Comparison of ENCODE assay signal across 19 cellular contexts in the genomic region with DNA sequence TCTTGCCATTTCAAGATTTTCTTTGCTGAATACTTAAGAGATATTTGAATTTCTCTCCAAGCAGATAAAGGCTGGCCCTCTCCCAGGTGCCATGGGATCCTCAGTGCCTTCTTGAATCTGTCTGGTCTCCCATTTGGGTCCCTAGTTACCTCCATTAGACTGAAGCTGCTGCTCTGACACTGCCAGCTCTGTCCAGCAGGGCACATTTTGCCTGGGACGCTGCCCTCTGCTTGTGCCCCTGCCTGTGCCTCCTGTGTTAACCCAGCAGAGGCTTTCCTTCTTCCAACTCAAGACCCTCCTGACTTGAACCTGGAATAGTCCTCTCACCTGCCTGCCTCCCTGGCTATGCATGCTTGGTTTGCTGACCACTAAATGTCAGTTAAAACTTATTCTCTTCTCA.
DNase-seq lines count a peak whose midpoint lies in the region; ATAC-seq and TF ChIP-seq lines count a peak whose summit lies in the region.
"Had no signal": no experiment of that assay in that cellular context is flagged by ENCODE, and none has a peak within 500 bp of the region (broad histone marks: within the 10 kb centered on the region; RNA-seq: fewer than 3 reads in every experiment).

No MANE protein-coding gene starts in this region.

- H3K27me3 ChIP-seq in SK-N-SH (ENCODE audit: insufficient read depth) (no peaks in the 10 kb centered on the region), RWPE2 (ENCODE audit: insufficient read depth, poor library complexity, severe bottlenecking) (no peaks in the 10 kb centered on the region), foreskin keratinocyte (no peaks in the 10 kb centered on the region)
- H3K27me3 ChIP-seq: SJSA1 had no signal

- no peak for TF ChIP-seq EP300 in SK-N-SH (IDR thresholded peaks at IDR 0.05; ENCODE audit: borderline replicate concordance in 1 of 2, low read depth in 1 of 2, low read length in 1 of 2)

- H3K4me3 ChIP-seq in SK-N-SH (ENCODE audit: low read depth in 2 of 2, low read length in 1 of 2) (no peak overlapping the region), RWPE2 (ENCODE audit: severe bottlenecking) (no peak overlapping the region)
- H3K4me3 ChIP-seq: SJSA1 had no signal

- H3K4me1 Mint-ChIP-seq in progenitor cell of endocrine pancreas (ENCODE audit: low read depth): peaks cover 10% of the 10 kb centered on the region
- H3K4me1 Mint-ChIP-seq in activated T-helper 2 cell treated with anti-CD3 and anti-CD28 coated beads, Interferon-gamma antibody, Interleukin-2, Interleukin-4, amounts not matched to agents 10 μg/mL and 5 μg/mL and 100 μg/mL, durations not matched to agents 14 hours and 24 hours and 36 hours (ENCODE audit: low read depth): no peaks in the 10 kb centered on the region

- H3K9ac ChIP-seq in SK-N-SH: no peak overlapping the region

- TF ChIP-seq CTCF in SK-N-SH (IDR thresholded peaks at IDR 0.05) (no peak), RWPE2 (IDR thresholded peaks at IDR 0.05; ENCODE audit: poor library complexity, severe bottlenecking) (no peak), foreskin keratinocyte (conservative IDR thresholded peaks at IDR 0.05) (no peak), progenitor cell of endocrine pancreas (IDR thresholded peaks at IDR 0.05; ENCODE audit: unreplicated experiment) (no peak)

- no peak overlapping the region for H2AFZ ChIP-seq in SK-N-SH (ENCODE audit: low read depth)

- H3K36me3 ChIP-seq in SK-N-SH (replicated peaks in 1 of 2; ENCODE audit: control insufficient read depth in 1 of 2, insufficient read depth in 2 of 2, low read length in 1 of 2): no peaks in the 10 kb centered on the region
- no peaks in the 10 kb centered on the region for H3K36me3 ChIP-seq in RWPE2 (ENCODE audit: low read depth)
- H3K36me3 ChIP-seq: SJSA1 had no signal

- peak overlapping the region; percentile 18 for H3K27ac Mint-ChIP-seq in progenitor cell of endocrine pancreas
- no peak overlapping the region for H3K27ac Mint-ChIP-seq in activated T-helper 2 cell treated with anti-CD3 and anti-CD28 coated beads, Interferon-gamma antibody, Interleukin-2, Interleukin-4, amounts not matched to agents 10 μg/mL and 5 μg/mL and 100 μg/mL, durations not matched to agents 14 hours and 24 hours and 36 hours

- peaks cover 3% of the 10 kb centered on the region for H3K27me3 Mint-ChIP-seq in progenitor cell of endocrine pancreas
- H3K27me3 Mint-ChIP-seq in activated T-helper 2 cell treated with anti-CD3 and anti-CD28 coated beads, Interferon-gamma antibody, Interleukin-2, Interleukin-4, amounts not matched to agents 10 μg/mL and 5 μg/mL and 100 μg/mL, durations not matched to agents 14 hours and 24 hours and 36 hours (ENCODE audit: low read depth): no peaks in the 10 kb centered on the region

- H3K27ac ChIP-seq in SK-N-SH (ENCODE audit: low read depth in 2 of 2, low read length in 1 of 2) (no peak overlapping the region; a peak in 1 of 4 replicates), RWPE2 (ENCODE audit: poor library complexity, severe bottlenecking) (peak overlapping the region; percentile 43), foreskin keratinocyte (no peak overlapping the region)
- H3K27ac ChIP-seq: HL-60, SJSA1 had no signal

- no peak overlapping the region for H3K4me3 Mint-ChIP-seq in progenitor cell of endocrine pancreas (ENCODE audit: low read depth)
- no peak overlapping the region for H3K4me3 Mint-ChIP-seq in activated T-helper 2 cell treated with anti-CD3 and anti-CD28 coated beads, Interferon-gamma antibody, Interleukin-2, Interleukin-4, amounts not matched to agents 10 μg/mL and 5 μg/mL and 100 μg/mL, durations not matched to agents 14 hours and 24 hours and 36 hours (ENCODE audit: low read depth)

- H3K9me3 ChIP-seq in SK-N-SH (no peaks in the 10 kb centered on the region), RWPE2 (ENCODE audit: severe bottlenecking) (no peaks in the 10 kb centered on the region)
- H3K9me3 ChIP-seq: SJSA1 had no signal

- CTCF ChIA-PET in SK-N-SH (lab: Yijun Ruan, JAX): interaction anchor here (0.6 to 1.5 kb wide), 8 partner anchors 10 to 149 kb away, joined by 3 to 5 read pairs (median 4); no protein-coding TSS in a partner anchor

- ATAC-seq in SK-N-SH treated with all-trans-retinoic acid at 6 μM for 48 hours (no peak), RWPE2 (ENCODE audit: low read depth) (no peak), foreskin keratinocyte (peak; percentile 13), sciatic nerve (no peak), GM21786 (IDR thresholded peaks at IDR 0.05; ENCODE audit: unreplicated experiment) (no peak)

- H3K36me3 Mint-ChIP-seq in progenitor cell of endocrine pancreas (ENCODE audit: insufficient read depth): no peaks in the 10 kb centered on the region
- H3K36me3 Mint-ChIP-seq in activated T-helper 2 cell treated with anti-CD3 and anti-CD28 coated beads, Interferon-gamma antibody, Interleukin-2, Interleukin-4, amounts not matched to agents 10 μg/mL and 5 μg/mL and 100 μg/mL, durations not matched to agents 14 hours and 24 hours and 36 hours (ENCODE audit: low read depth): no peaks in the 10 kb centered on the region

- no peaks in the 10 kb centered on the region for H4K20me1 ChIP-seq in SK-N-SH (ENCODE audit: insufficient read depth)

- 10% methylated on average over 1 of the region's 1 CpG for WGBS in SK-N-SH (ENCODE audit: low lambda C conversion rate)

- DNase-seq in SK-N-SH (peak; percentile 20), RWPE2 (ENCODE audit: low spot score) (no peak), foreskin keratinocyte (no peak), progenitor cell of endocrine pancreas (ENCODE audit: low spot score, unreplicated experiment) (no peak), sciatic nerve (ENCODE audit: low spot score) (no peak)
- DNase-seq in activated T-helper 2 cell treated with anti-CD3 and anti-CD28 coated beads, Interferon-gamma antibody, Interleukin-2, Interleukin-4, amounts not matched to agents 10 μg/mL and 5 μg/mL and 100 μg/mL, durations not matched to agents 14 hours and 24 hours and 36 hours (ENCODE audit: low spot score): no peak
- DNase-seq: 8988T, DMS153, GF-D8, GOT3, Karpas-422, NCI-H1436, NCI-H2029 treated with DMSO at 0.1 percent for 48 hours, NCI-H2171, NCI-H526 had no signal

- H3K4me2 ChIP-seq in SK-N-SH: no peak overlapping the region

- peaks cover 0 to 27% of the 10 kb centered on the region in 2 experiments; a peak in 2 of 4 replicates for H3K4me1 ChIP-seq in SK-N-SH (ENCODE audit: control insufficient read depth in 1 of 2, insufficient read depth in 2 of 2, low read depth in 1 of 2, low read length in 1 of 2)
- H3K4me1 ChIP-seq in RWPE2 (ENCODE audit: insufficient read depth, poor library complexity, severe bottlenecking): peaks cover 3% of the 10 kb centered on the region
- peaks cover 26% of the 10 kb centered on the region for H3K4me1 ChIP-seq in foreskin keratinocyte
- H3K4me1 ChIP-seq: SJSA1 had no signal

- no peaks in the 10 kb centered on the region for H3K9me2 ChIP-seq in SK-N-SH

- H3F3A ChIP-seq in SK-N-SH (replicated peaks; ENCODE audit: insufficient read depth): no peaks in the 10 kb centered on the region

- intact Hi-C loops in activated T-helper 2 cell treated with anti-CD3 and anti-CD28 coated beads, Interferon-gamma antibody, Interleukin-2, Interleukin-4, amounts not matched to agents 10 μg/mL and 5 μg/mL and 100 μg/mL, durations not matched to agents 14 hours and 24 hours and 36 hours (cut with micrococcal nuclease): no loop called here
- intact Hi-C loops in sciatic nerve (cut with DNase I): no loop called here

- no peak for TF ChIP-seq RAD21 in SK-N-SH (IDR thresholded peaks at IDR 0.05; ENCODE audit: low read length)

- POLR2A ChIA-PET in SK-N-SH (lab: Yijun Ruan, JAX): interaction anchor here (1.1 kb wide), 1 partner anchor 53 kb away, joined by 3 read pairs; no protein-coding TSS in a partner anchor

- H3K9me3 Mint-ChIP-seq in progenitor cell of endocrine pancreas (ENCODE audit: low read depth): peaks cover 4% of the 10 kb centered on the region
- H3K9me3 Mint-ChIP-seq in activated T-helper 2 cell treated with anti-CD3 and anti-CD28 coated beads, Interferon-gamma antibody, Interleukin-2, Interleukin-4, amounts not matched to agents 10 μg/mL and 5 μg/mL and 100 μg/mL, durations not matched to agents 14 hours and 24 hours and 36 hours: no peaks in the 10 kb centered on the region

- H3K79me2 ChIP-seq in SK-N-SH (ENCODE audit: insufficient read depth): no peaks in the 10 kb centered on the region

TF ChIP-seq in SK-N-SH, 30 proteins besides CTCF, POLR2A, EP300 and RAD21:
- TF ChIP-seq GATA2 (CRISPR knock-in tag; IDR thresholded peaks at IDR 0.05) (no peak), FOXJ3 (CRISPR knock-in tag; IDR thresholded peaks at IDR 0.05) (no peak), EZH2phosphoT487 (IDR thresholded peaks at IDR 0.05; ENCODE audit: borderline replicate concordance, low read depth) (no peak), GABPA (IDR thresholded peaks at IDR 0.05; ENCODE audit: low read depth) (no peak), FOXM1 (IDR thresholded peaks at IDR 0.05; ENCODE audit: low read depth) (no peak), TCF12 (IDR thresholded peaks at IDR 0.05) (no peak), RCOR1 (IDR thresholded peaks at IDR 0.05; ENCODE audit: low read length) (no peak), SIN3A (IDR thresholded peaks at IDR 0.05; ENCODE audit: borderline replicate concordance, low read depth, low read length) (no peak), MAX (IDR thresholded peaks at IDR 0.05; ENCODE audit: low read depth) (no peak), RXRA (IDR thresholded peaks at IDR 0.05; ENCODE audit: borderline replicate concordance, low read depth) (no peak)

TF ChIP-seq in SK-N-SH treated with all-trans-retinoic acid at 6 μM for 48 hours, 23 proteins besides CTCF, POLR2A, EP300 and RAD21:
- TF ChIP-seq ESRRG (CRISPR knock-in tag; IDR thresholded peaks at IDR 0.05) (no peak), ZFP30 (CRISPR knock-in tag; IDR thresholded peaks at IDR 0.05) (no peak), PATZ1 (CRISPR knock-in tag; IDR thresholded peaks at IDR 0.05; ENCODE audit: borderline replicate concordance) (no peak), GLIS3 (CRISPR knock-in tag; IDR thresholded peaks at IDR 0.05) (no peak), ZFP3 (CRISPR knock-in tag; IDR thresholded peaks at IDR 0.05) (no peak), ISL1 (CRISPR knock-in tag; IDR thresholded peaks at IDR 0.05) (no peak)
TF ChIP-seq in SK-N-SH treated with all-trans-retinoic acid at 6 μM for 48 hours: peak in this region for 0.
